Comparison of ENCODE assay signal across 8 cellular contexts in genomic region chr17:50681260-50682200, GRCh38.
DNase-seq lines count a peak whose midpoint lies in the region; ATAC-seq and TF ChIP-seq lines count a peak whose summit lies in the region.

No MANE protein-coding gene starts in this region.

- in situ Hi-C loops in brain microvascular endothelial cell (cut with HindIII; ENCODE audit: low pct_ligation_motif_present, low sequenced_read_pairs): loop anchor here (25.0 kb wide), 1 partner anchor 119 kb away; the partner anchor contains the start of gene CACNA1G

- intact Hi-C loops in tibial artery (cut with DNase I; ENCODE audit: low total_unique reads): loop anchor here (10.0 kb wide), 2 partner anchors 47 to 197 kb away; partner anchors contain the start of gene ABCC3

- H3K9me3 ChIP-seq in tibial artery: no peaks in the 10 kb centered on the region

- H3K4me1 ChIP-seq in tibial artery: peaks cover 0 to 20% (median 9%) of the 10 kb centered on the region in 4 donors

- DNase-seq in NCI-H345 (lab: John Stamatoyannopoulos, UW) (peak; percentile 42), NCI-H345 treated with DMSO at 0.1 percent for 48 hours (lab: John Stamatoyannopoulos, UW; ENCODE audit: unreplicated experiment) (no peak), NCI-H510A treated with DMSO at 0.1 percent for 48 hours (lab: John Stamatoyannopoulos, UW) (peak; percentile 76), brain microvascular endothelial cell (peak; percentile 74), kidney tubule cell (ENCODE audit: low spot score) (peak; percentile 67), tibial artery (peak; percentile 59 to 70)
- no peak for DNase-seq in activated CD4-positive, alpha-beta T cell treated with anti-CD3 and anti-CD28 coated beads for 48 hours

- peak; percentile 85 for TF ChIP-seq CTCF in brain microvascular endothelial cell (IDR thresholded peaks at IDR 0.05; ENCODE audit: low read depth, low read length, missing control alignments)
- TF ChIP-seq CTCF in tibial artery (IDR thresholded peaks at IDR 0.05): peak; percentile 53 to 72

- H3K27ac ChIP-seq in brain microvascular endothelial cell (no peak overlapping the region), tibial artery (no peak overlapping the region)

- H3K36me3 ChIP-seq in brain microvascular endothelial cell (replicated peaks) (no peaks in the 10 kb centered on the region), tibial artery (peaks cover 0 to 11% (median 0%) of the 10 kb centered on the region in 3 donors)

- H3K27me3 ChIP-seq in brain microvascular endothelial cell (replicated peaks): no peaks in the 10 kb centered on the region
- H3K27me3 ChIP-seq in tibial artery: no peaks in the 10 kb centered on the region

- ATAC-seq in HG03139 (IDR thresholded peaks at IDR 0.05; ENCODE audit: unreplicated experiment): no peak

- H3K4me3 ChIP-seq in brain microvascular endothelial cell (ENCODE audit: low read depth, low read length): no peak overlapping the region
- no peak overlapping the region for H3K4me3 ChIP-seq in tibial artery

Comparison
In these comparisons a context has a peak if more than half of its experiments do, and no peak if none do; other contexts are left out.
1. DNase-seq: peak in NCI-H345 (single experiment), NCI-H510A treated with DMSO at 0.1 percent for 48 hours (single experiment), brain microvascular endothelial cell (single experiment), kidney tubule cell (single experiment) and tibial artery (2 of 2); none in NCI-H345 treated with DMSO at 0.1 percent for 48 hours (single experiment) and activated CD4-positive, alpha-beta T cell treated with anti-CD3 and anti-CD28 coated beads for 48 hours (single experiment).